ENCODE assay signal across 1 cellular context in genomic region chr19:7703332-7703731, GRCh38.
TF ChIP-seq lines count a peak whose summit lies in the region.

No MANE protein-coding gene starts in this region.

TF ChIP-seq in IMR-90, 13 proteins besides CTCF, POLR2A, EP300 and RAD21:
- no peak for TF ChIP-seq BHLHE40 (IDR thresholded peaks at IDR 0.05; ENCODE audit: low read depth, low read length)
- no peak for TF ChIP-seq FOS (IDR thresholded peaks at IDR 0.05; ENCODE audit: low read depth, low read length)
- no peak for TF ChIP-seq ELK1 (IDR thresholded peaks at IDR 0.05; ENCODE audit: borderline replicate concordance, low read depth, low read length)
- TF ChIP-seq MAZ (IDR thresholded peaks at IDR 0.05; ENCODE audit: borderline replicate concordance, low read depth, low read length): no peak
- TF ChIP-seq SMC3 (IDR thresholded peaks at IDR 0.05; ENCODE audit: low read depth, low read length): no peak
- no peak for TF ChIP-seq CHD1 (IDR thresholded peaks at IDR 0.05; ENCODE audit: low read depth, low read length)
- no peak for TF ChIP-seq MAFK (IDR thresholded peaks at IDR 0.05; ENCODE audit: low read depth, low read length)
- TF ChIP-seq NFE2L2 (IDR thresholded peaks at IDR 0.05; ENCODE audit: low read depth, low read length): no peak
- TF ChIP-seq USF2 (IDR thresholded peaks at IDR 0.05; ENCODE audit: low read depth, low read length): no peak
- no peak for TF ChIP-seq CEBPB (IDR thresholded peaks at IDR 0.05; ENCODE audit: low read depth, low read length)
- no peak for TF ChIP-seq MXI1 (IDR thresholded peaks at IDR 0.05; ENCODE audit: borderline replicate concordance, low read depth, low read length)
- TF ChIP-seq RCOR1 (IDR thresholded peaks at IDR 0.05; ENCODE audit: insufficient replicate concordance, low read length): no peak
- no peak for TF ChIP-seq RFX5 (IDR thresholded peaks at IDR 0.05; ENCODE audit: low read depth, low read length)
